Comparison of ENCODE assay signal across 11 cellular contexts in genomic region chr11:88139865-88140264, GRCh38. TPM values are rescaled to one million over a fixed set of nuclear protein-coding genes. Genes with fewer than 3 reads are reported as not detected.
"Had no signal": no experiment of that assay in that cellular context is flagged by ENCODE, and none has a peak within 500 bp of the region (broad histone marks: within the 10 kb centered on the region; RNA-seq: fewer than 3 reads in every experiment).

No MANE protein-coding gene starts in this region.

- H3K9me3 Mint-ChIP-seq: HFFc6, IgD-negative memory B cell had no signal

- H3K27ac Mint-ChIP-seq: HFFc6, IgD-negative memory B cell had no signal

- H3K4me1 Mint-ChIP-seq: IgD-negative memory B cell had no signal

- H3K9me3 ChIP-seq: HAP-1 had no signal

- ATAC-seq: HCT116 had no signal

- H3K4me3 Mint-ChIP-seq: HFFc6, IgD-negative memory B cell had no signal

- H2AFZ ChIP-seq: GM23248 had no signal

- H3K27ac ChIP-seq: GM23248, HL-60, KMS-11 had no signal

- H3K4me3 ChIP-seq: GM23248, HAP-1 had no signal

- H3K36me3 Mint-ChIP-seq: IgD-negative memory B cell had no signal

- H3K27me3 Mint-ChIP-seq: IgD-negative memory B cell had no signal

- H3K9ac ChIP-seq: GM23248, KMS-11 had no signal

- H3K4me2 ChIP-seq: KMS-11 had no signal

- DNase-seq: GM23248, GOT3, H7, HFFc6, KBM-7 had no signal

- H3K36me3 ChIP-seq: HAP-1 had no signal

RNA-seq across cellular contexts. Expression of gene RAB38, which starts 35.4 kb away (rescaled TPM):
- total RNA-seq: HT1080 had no signal
- polyA plus RNA-seq: IgD-negative memory B cell had no signal
